Comparison of ENCODE assay signal across 13 cellular contexts in genomic region chr1:22043175-22043769, GRCh38. TPM values are rescaled to one million over a fixed set of nuclear protein-coding genes. Genes with fewer than 3 reads are reported as not detected.
DNase-seq lines count a peak whose midpoint lies in the region; ATAC-seq lines count a peak whose summit lies in the region.
"Had no signal": no experiment of that assay in that cellular context is flagged by ENCODE, and none has a peak within 500 bp of the region (broad histone marks: within the 10 kb centered on the region; RNA-seq: fewer than 3 reads in every experiment).

No MANE protein-coding gene starts in this region.

- H3K4me3 Mint-ChIP-seq in activated T-helper 17 cell treated with anti-CD3 and anti-CD28 coated beads, Interleukin-2, amount 50 U/mL, for 72 hours = peak overlapping the region; percentile 11
- peak overlapping the region in 8 of 10 donors; percentile 1 to 69 (median 38) for H3K4me3 Mint-ChIP-seq in naive thymus-derived CD4-positive, alpha-beta T cell
- H3K4me3 Mint-ChIP-seq: activated T-cell treated with anti-CD3 and anti-CD28 coated beads, Interleukin-2, amount 50 U/mL, for 72 hours had no signal

- no peaks in the 10 kb centered on the region for H3K27me3 Mint-ChIP-seq in activated T-helper 17 cell treated with anti-CD3 and anti-CD28 coated beads, Interleukin-2, amount 50 U/mL, for 72 hours
- H3K27me3 Mint-ChIP-seq in naive thymus-derived CD4-positive, alpha-beta T cell = no peaks in the 10 kb centered on the region

- H3K9me3 ChIP-seq in naive thymus-derived CD4-positive, alpha-beta T cell (ENCODE audit: control insufficient read depth in 2 of 3, low read length in 3 of 3) = no peaks in the 10 kb centered on the region

- H3K4me1 Mint-ChIP-seq in activated T-helper 17 cell treated with anti-CD3 and anti-CD28 coated beads, Interleukin-2, amount 50 U/mL, for 72 hours = peaks cover 41% of the 10 kb centered on the region
- H3K4me1 Mint-ChIP-seq in naive thymus-derived CD4-positive, alpha-beta T cell = peaks cover 44 to 78% (median 58%) of the 10 kb centered on the region in 7 donors

- POLR2A ChIA-PET in naive thymus-derived CD4-positive, alpha-beta T cell (lab: Charles Lee) = interaction anchor here (14.1 to 25.0 kb wide), 2 partner anchors 12 to 16 kb away, joined by 312 to 774 read pairs; partner anchors contain the start of gene CDC42

- CTCF ChIA-PET in naive thymus-derived CD4-positive, alpha-beta T cell (lab: Charles Lee) = no interaction called here

- H3K4me1 ChIP-seq in naive thymus-derived CD4-positive, alpha-beta T cell (ENCODE audit: control insufficient read depth in 2 of 2, insufficient read depth in 2 of 2, low read length in 2 of 2) = peaks cover 29 to 59% of the 10 kb centered on the region in 2 donors

- H3K27ac ChIP-seq in naive thymus-derived CD4-positive, alpha-beta T cell (ENCODE audit: low read depth, low read length) = peak overlapping the region; percentile 35

- H3K9me3 Mint-ChIP-seq in activated T-helper 17 cell treated with anti-CD3 and anti-CD28 coated beads, Interleukin-2, amount 50 U/mL, for 72 hours = peaks cover 5% of the 10 kb centered on the region
- peaks cover 0 to 5% (median 4%) of the 10 kb centered on the region in 11 donors for H3K9me3 Mint-ChIP-seq in naive thymus-derived CD4-positive, alpha-beta T cell

- intact Hi-C loops in naive thymus-derived CD4-positive, alpha-beta T cell (cut with micrococcal nuclease) = no loop called here

- H3K36me3 Mint-ChIP-seq in activated T-helper 17 cell treated with anti-CD3 and anti-CD28 coated beads, Interleukin-2, amount 50 U/mL, for 72 hours (ENCODE audit: low read depth) = peaks cover under 1% of the 10 kb centered on the region
- H3K36me3 Mint-ChIP-seq in naive thymus-derived CD4-positive, alpha-beta T cell = peaks cover 0 to 7% (median 5%) of the 10 kb centered on the region in 5 donors

- no peaks in the 10 kb centered on the region for H3K27me3 ChIP-seq in naive thymus-derived CD4-positive, alpha-beta T cell (ENCODE audit: control insufficient read depth in 2 of 2, insufficient read depth in 2 of 2, low read length in 2 of 2)

- peak overlapping the region; percentile 83 for H3K27ac Mint-ChIP-seq in activated T-helper 17 cell treated with anti-CD3 and anti-CD28 coated beads, Interleukin-2, amount 50 U/mL, for 72 hours
- H3K27ac Mint-ChIP-seq in naive thymus-derived CD4-positive, alpha-beta T cell = peak overlapping the region; percentile 25 to 100 (median 84)

- peak; percentile 4 for DNase-seq in NCI-H1105 treated with DMSO at 0.1 percent for 48 hours (lab: John Stamatoyannopoulos, UW)
- DNase-seq in NCI-H1105 (lab: John Stamatoyannopoulos, UW) = no peak
- DNase-seq in DMS79 (lab: John Stamatoyannopoulos, UW) = peak; percentile 99
- no peak for DNase-seq in naive thymus-derived CD4-positive, alpha-beta T cell
- DNase-seq in LoVo (ENCODE audit: low spot score) = no peak
- no peak for DNase-seq in NCI-H2107 (lab: John Stamatoyannopoulos, UW)
- DNase-seq in CD1c-positive myeloid dendritic cell (ENCODE audit: extremely low spot score) = no peak
- DNase-seq: activated T-cell treated with anti-CD3 and anti-CD28 coated beads, Interleukin-2, amount 50 U/mL, for 72 hours; EL; occipital lobe had no signal

- H3K4me3 ChIP-seq in naive thymus-derived CD4-positive, alpha-beta T cell (ENCODE audit: low read length) = no peak overlapping the region

- no peak for ATAC-seq in activated T-helper 17 cell treated with anti-CD3 and anti-CD28 coated beads, Interleukin-2, amount 50 U/mL, for 72 hours (replicated peaks)
- ATAC-seq in naive thymus-derived CD4-positive, alpha-beta T cell = no peak
- ATAC-seq: activated T-cell treated with anti-CD3 and anti-CD28 coated beads, Interleukin-2, amount 50 U/mL, for 72 hours had no signal

- no peaks in the 10 kb centered on the region for H3K36me3 ChIP-seq in naive thymus-derived CD4-positive, alpha-beta T cell (ENCODE audit: control insufficient read depth in 2 of 3, insufficient read depth in 3 of 3, low read length in 3 of 3)

RNA-seq across cellular contexts. Expression of gene CDC42, which starts 9.2 kb away (rescaled TPM):
- 100 to 1,000 TPM; 243 to 264 TPM for total RNA-seq in activated T-helper 17 cell treated with anti-CD3 and anti-CD28 coated beads, Interleukin-2, amount 50 U/mL, for 72 hours
- total RNA-seq in naive thymus-derived CD4-positive, alpha-beta T cell = 100 to 1,000 TPM; 186 to 385 (median 305) TPM
- 100 to 1,000 TPM; 186 to 427 TPM for polyA plus RNA-seq in naive thymus-derived CD4-positive, alpha-beta T cell

RNA-seq across cellular contexts. Expression of gene CELA3A, which starts 41.8 kb away (rescaled TPM):
- total RNA-seq in activated T-helper 17 cell treated with anti-CD3 and anti-CD28 coated beads, Interleukin-2, amount 50 U/mL, for 72 hours = not detected
- total RNA-seq in naive thymus-derived CD4-positive, alpha-beta T cell = not detected
- polyA plus RNA-seq in naive thymus-derived CD4-positive, alpha-beta T cell = not detected
- total RNA-seq: A172; activated T-cell treated with anti-CD3 and anti-CD28 coated beads, Interleukin-2, amount 50 U/mL, for 72 hours; chondrocyte; occipital lobe had no signal

Comparison
In these comparisons a context has a peak if more than half of its experiments do, and no peak if none do; other contexts are left out.
1. DNase-seq: peak in NCI-H1105 treated with DMSO at 0.1 percent for 48 hours (single experiment) and DMS79 (single experiment); none in NCI-H1105 (single experiment), naive thymus-derived CD4-positive, alpha-beta T cell (0 of 9), LoVo (single experiment), NCI-H2107 (single experiment) and CD1c-positive myeloid dendritic cell (single experiment).